In the genomic region with DNA sequence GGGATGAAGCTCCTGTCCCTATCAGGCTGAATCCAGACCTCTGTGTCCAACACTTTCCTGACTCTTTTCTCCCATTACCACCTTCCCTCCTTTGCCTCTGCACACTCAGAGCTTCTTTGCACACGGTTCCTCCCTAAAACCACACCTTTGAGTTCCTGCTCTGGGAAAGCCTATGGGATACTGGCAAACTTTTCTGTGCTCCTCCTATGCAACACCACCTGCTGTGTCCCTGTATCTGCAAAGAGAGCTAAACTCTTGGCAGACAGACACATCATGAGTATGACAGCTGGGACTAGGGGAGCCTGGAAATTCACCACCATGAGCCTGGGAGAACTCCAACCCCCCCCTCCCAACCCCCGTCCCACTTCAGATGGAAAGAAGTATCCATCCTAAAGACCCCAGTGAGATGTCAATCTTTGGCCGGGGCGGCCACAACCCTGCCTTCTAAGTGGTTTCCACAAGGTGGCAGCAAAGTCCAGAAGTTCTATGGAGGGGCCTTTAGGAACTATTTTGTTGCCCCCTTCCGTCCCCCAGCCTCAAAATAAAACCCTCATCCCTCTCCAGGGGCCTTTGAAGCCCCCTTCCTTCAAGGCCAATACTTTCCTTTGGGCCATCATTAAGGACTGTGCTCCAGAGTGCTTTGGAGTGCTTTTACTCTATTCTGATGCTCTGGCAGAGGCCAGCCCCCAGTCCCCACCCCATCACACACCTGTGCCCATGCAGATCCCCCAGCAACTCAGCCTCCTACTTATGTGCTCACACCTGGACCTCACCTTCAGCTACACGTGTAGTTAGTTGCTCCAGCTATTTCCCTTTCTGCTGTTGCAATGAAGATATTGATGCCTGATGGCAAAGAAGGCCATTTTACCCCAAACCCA, we compare ENCODE assay signal across 9 cellular contexts. TPM values are rescaled to one million over a fixed set of nuclear protein-coding genes. Genes with fewer than 3 reads are reported as not detected.
A peak's percentile ranks its signal among the peaks of the same experiment; 100 is the strongest.
DNase-seq lines count a peak whose midpoint lies in the region; ATAC-seq and TF ChIP-seq lines count a peak whose summit lies in the region.
"Had no signal": no experiment of that assay in that cellular context is flagged by ENCODE, and none has a peak within 500 bp of the region (broad histone marks: within the 10 kb centered on the region; RNA-seq: fewer than 3 reads in every experiment).

No MANE protein-coding gene starts in this region.

- H3K4me2 ChIP-seq in hepatocyte, result no peak overlapping the region

- no peak overlapping the region for H2AFZ ChIP-seq in hepatocyte

- H4K20me1 ChIP-seq in hepatocyte (ENCODE audit: insufficient read depth, poor library complexity, severe bottlenecking), result no peaks in the 10 kb centered on the region

- no peaks in the 10 kb centered on the region for H3K36me3 Mint-ChIP-seq in activated naive CD8-positive, alpha-beta T cell treated with anti-CD3 and anti-CD28 coated beads for 36 hours

- H3K9me2 ChIP-seq in hepatocyte (replicated peaks; ENCODE audit: insufficient read depth), result no peaks in the 10 kb centered on the region

- no peak overlapping the region for H3K27ac ChIP-seq in hepatocyte

- WGBS in hepatocyte (ENCODE audit: low lambda C conversion rate, missing lambda C conversion rate), result 4% methylated on average over 5 of the region's 6 CpGs

- no peaks in the 10 kb centered on the region for H3K9me3 ChIP-seq in hepatocyte (ENCODE audit: low read depth)

- no peak for ATAC-seq in GM18858 (IDR thresholded peaks at IDR 0.05; ENCODE audit: unreplicated experiment)

- peaks cover 6% of the 10 kb centered on the region for H3K4me1 Mint-ChIP-seq in activated naive CD8-positive, alpha-beta T cell treated with anti-CD3 and anti-CD28 coated beads for 36 hours

- no peak overlapping the region for H3K4me3 ChIP-seq in hepatocyte

- no peak overlapping the region for H3K27ac Mint-ChIP-seq in activated naive CD8-positive, alpha-beta T cell treated with anti-CD3 and anti-CD28 coated beads for 36 hours

- peaks cover 11% of the 10 kb centered on the region for H3K27me3 Mint-ChIP-seq in activated naive CD8-positive, alpha-beta T cell treated with anti-CD3 and anti-CD28 coated beads for 36 hours

- peak; percentile 81 for TF ChIP-seq CTCF in hepatocyte (IDR thresholded peaks at IDR 0.05; ENCODE audit: poor library complexity)

- no peak overlapping the region for H3K4me3 Mint-ChIP-seq in activated naive CD8-positive, alpha-beta T cell treated with anti-CD3 and anti-CD28 coated beads for 36 hours

- no peaks in the 10 kb centered on the region for H3K36me3 ChIP-seq in hepatocyte (replicated peaks; ENCODE audit: insufficient read depth, low read depth)

- no peaks in the 10 kb centered on the region for H3K79me2 ChIP-seq in hepatocyte

- H3K27me3 ChIP-seq in hepatocyte, result peaks cover 41% of the 10 kb centered on the region

- DNase-seq in NCI-H1436 (lab: John Stamatoyannopoulos, UW) (peak; percentile 24), NCI-H1436 treated with DMSO at 0.1 percent for 48 hours (lab: John Stamatoyannopoulos, UW) (no peak), NCI-H82 (lab: John Stamatoyannopoulos, UW) (peak; percentile 74), hepatocyte (ENCODE audit: low spot score) (peak; percentile 34), cerebellar nuclear complex (lab: John Stamatoyannopoulos, UW) (no peak)
- peak; percentile 7 for DNase-seq in activated naive CD8-positive, alpha-beta T cell treated with anti-CD3 and anti-CD28 coated beads for 36 hours
- peak; percentile 30 for DNase-seq in stimulated activated CD4-positive, alpha-beta T cell treated with anti-CD3 and anti-CD28 coated beads, Interleukin-4, amount 100 ng/mL, for 1 hour

- no peaks in the 10 kb centered on the region for H3K9me3 Mint-ChIP-seq in activated naive CD8-positive, alpha-beta T cell treated with anti-CD3 and anti-CD28 coated beads for 36 hours

- no peaks in the 10 kb centered on the region for H3K4me1 ChIP-seq in hepatocyte (ENCODE audit: insufficient read depth)

RNA-seq across cellular contexts. Expression of gene HTR3A, which starts 19.4 kb away (rescaled TPM):
- total RNA-seq in activated naive CD8-positive, alpha-beta T cell treated with anti-CD3 and anti-CD28 coated beads for 36 hours, result not detected
- total RNA-seq in hepatocyte, result not detected in 2 replicates
- polyA plus RNA-seq in hepatocyte, result not detected in 2 replicates
- total RNA-seq: skeletal muscle tissue had no signal

Comparison
In these comparisons a context has a peak if more than half of its experiments do, and no peak if none do; other contexts are left out.
1. DNase-seq: peak in NCI-H1436 (single experiment), NCI-H82 (single experiment), activated naive CD8-positive, alpha-beta T cell treated with anti-CD3 and anti-CD28 coated beads for 36 hours (single experiment), hepatocyte (single experiment) and stimulated activated CD4-positive, alpha-beta T cell treated with anti-CD3 and anti-CD28 coated beads, Interleukin-4, amount 100 ng/mL, for 1 hour (single experiment); none in NCI-H1436 treated with DMSO at 0.1 percent for 48 hours (single experiment) and cerebellar nuclear complex (0 of 2).